In the genomic region with DNA sequence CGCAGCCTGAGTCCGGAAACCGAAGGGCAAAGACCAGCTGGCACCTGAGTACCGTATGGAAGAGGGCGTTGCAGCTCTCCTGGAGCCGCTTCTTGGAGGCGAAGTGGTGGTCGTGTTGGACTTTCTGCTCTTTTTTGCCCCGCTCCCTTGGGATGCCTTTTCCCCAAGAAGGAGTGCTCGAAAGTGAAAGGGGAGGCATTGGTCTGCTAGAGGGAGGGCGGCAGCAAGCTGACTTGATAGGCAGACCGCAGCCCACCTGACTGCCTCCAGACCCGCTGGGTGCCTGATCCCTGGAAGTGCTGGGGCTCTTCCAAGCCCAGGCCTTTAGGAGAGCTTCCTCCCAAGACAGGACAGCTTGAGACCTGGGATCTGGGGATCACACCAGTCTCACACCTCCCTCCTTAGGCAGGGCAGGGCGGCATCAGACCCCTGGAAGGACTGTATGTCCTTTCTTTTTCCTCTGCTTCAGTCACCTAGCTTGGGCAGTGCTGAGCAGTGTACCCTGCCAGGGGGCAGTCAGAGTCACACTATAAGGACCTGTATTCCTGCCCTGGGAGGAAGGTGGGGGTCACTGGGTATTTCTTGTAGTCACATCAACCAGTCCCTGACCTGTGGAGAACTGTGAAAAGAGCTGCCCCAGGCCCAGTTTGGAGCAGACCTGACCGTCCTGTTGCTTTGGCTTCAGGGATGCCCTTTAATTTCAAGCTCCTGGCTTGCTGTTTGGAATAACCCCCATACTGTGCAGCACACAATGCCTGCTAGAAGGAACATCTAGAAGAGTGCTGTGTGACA, we compare ENCODE assay signal across 8 cellular contexts. TPM values are rescaled to one million over a fixed set of nuclear protein-coding genes. Genes with fewer than 3 reads are reported as not detected.
DNase-seq lines count a peak whose midpoint lies in the region; ATAC-seq, FAIRE-seq and TF ChIP-seq lines count a peak whose summit lies in the region.

No MANE protein-coding gene starts in this region.

- no peak for FAIRE-seq in GM12891 (lab: Jason Lieb, UNC)

- H3K9me3 Mint-ChIP-seq in activated CD8-positive, alpha-beta memory T cell treated with anti-CD3 and anti-CD28 coated beads, Interleukin-2, amount 10 ng/mL, durations not matched to agents 7 days and 5 days (ENCODE audit: low read depth): no peaks in the 10 kb centered on the region
- H3K9me3 Mint-ChIP-seq in dendritic cell treated with granulocyte-macrophage colony-stimulating factor and Interleukin-4, amounts not matched to agents 40 ng/mL and 50 ng/mL, for 4 days: peaks cover 7% of the 10 kb centered on the region

- no peak for TF ChIP-seq CTCF in NB4 (IDR thresholded peaks at IDR 0.05; ENCODE audit: low read depth, low read length)

- H3K4me1 Mint-ChIP-seq in activated CD8-positive, alpha-beta memory T cell treated with anti-CD3 and anti-CD28 coated beads, Interleukin-2, amount 10 ng/mL, durations not matched to agents 7 days and 5 days: peaks cover 17% of the 10 kb centered on the region
- peaks cover 60% of the 10 kb centered on the region for H3K4me1 Mint-ChIP-seq in dendritic cell treated with granulocyte-macrophage colony-stimulating factor and Interleukin-4, amounts not matched to agents 40 ng/mL and 50 ng/mL, for 4 days (ENCODE audit: low read depth)

- no peaks in the 10 kb centered on the region for H3K36me3 Mint-ChIP-seq in activated CD8-positive, alpha-beta memory T cell treated with anti-CD3 and anti-CD28 coated beads, Interleukin-2, amount 10 ng/mL, durations not matched to agents 7 days and 5 days
- H3K36me3 Mint-ChIP-seq in dendritic cell treated with granulocyte-macrophage colony-stimulating factor and Interleukin-4, amounts not matched to agents 40 ng/mL and 50 ng/mL, for 4 days (ENCODE audit: low read depth): peaks cover 7% of the 10 kb centered on the region

- H3K4me1 ChIP-seq in mucosa of rectum (ENCODE audit: control insufficient read depth in 2 of 2, insufficient read depth in 2 of 2, low read length in 2 of 2): peaks cover 37 to 55% of the 10 kb centered on the region in 2 donors

- no peaks in the 10 kb centered on the region for H3K9me3 ChIP-seq in mucosa of rectum (ENCODE audit: control insufficient read depth in 2 of 2, low read length in 2 of 2)

- H3K27ac ChIP-seq in mucosa of rectum (ENCODE audit: low read depth in 2 of 2, low read length in 2 of 2): peak overlapping the region; percentile 87 to 92

- intact Hi-C loops in dendritic cell treated with granulocyte-macrophage colony-stimulating factor and Interleukin-4, amounts not matched to agents 40 ng/mL and 50 ng/mL, for 4 days (cut with micrococcal nuclease): no loop called here

- peaks cover 2% of the 10 kb centered on the region for H3K27me3 Mint-ChIP-seq in activated CD8-positive, alpha-beta memory T cell treated with anti-CD3 and anti-CD28 coated beads, Interleukin-2, amount 10 ng/mL, durations not matched to agents 7 days and 5 days
- peaks cover 45% of the 10 kb centered on the region for H3K27me3 Mint-ChIP-seq in dendritic cell treated with granulocyte-macrophage colony-stimulating factor and Interleukin-4, amounts not matched to agents 40 ng/mL and 50 ng/mL, for 4 days

- CTCF ChIA-PET in activated CD8-positive, alpha-beta memory T cell treated with anti-CD3 and anti-CD28 coated beads, Interleukin-2, amount 10 ng/mL, durations not matched to agents 7 days and 5 days (lab: Charles Lee): interaction anchor here (0.8 to 4.8 kb wide), 5 partner anchors 10 to 600 kb away, joined by 3 to 32 read pairs (median 3); a partner anchor contains a TSS

- ATAC-seq in activated CD8-positive, alpha-beta memory T cell treated with anti-CD3 and anti-CD28 coated beads, Interleukin-2, amount 10 ng/mL, durations not matched to agents 7 days and 5 days: peak; percentile 10
- no peak for ATAC-seq in HG03342 (IDR thresholded peaks at IDR 0.05; ENCODE audit: unreplicated experiment)

- H3K4me3 Mint-ChIP-seq in activated CD8-positive, alpha-beta memory T cell treated with anti-CD3 and anti-CD28 coated beads, Interleukin-2, amount 10 ng/mL, durations not matched to agents 7 days and 5 days: peak overlapping the region; percentile 90
- peak overlapping the region; percentile 83 for H3K4me3 Mint-ChIP-seq in dendritic cell treated with granulocyte-macrophage colony-stimulating factor and Interleukin-4, amounts not matched to agents 40 ng/mL and 50 ng/mL, for 4 days

- H3K36me3 ChIP-seq in mucosa of rectum (ENCODE audit: control insufficient read depth in 2 of 2, insufficient read depth in 2 of 2, low read length in 2 of 2): no peaks in the 10 kb centered on the region

- H3K27me3 ChIP-seq in mucosa of rectum (ENCODE audit: control insufficient read depth in 2 of 2, insufficient read depth in 2 of 2, low read length in 2 of 2): no peaks in the 10 kb centered on the region

- TF ChIP-seq POLR2A in NB4 (IDR thresholded peaks at IDR 0.05; ENCODE audit: extremely low read depth, insufficient read length): no peak
- TF ChIP-seq POLR2A in GM12891 (IDR thresholded peaks at IDR 0.05; ENCODE audit: low read depth, low read length): no peak

- DNase-seq in activated CD8-positive, alpha-beta memory T cell treated with anti-CD3 and anti-CD28 coated beads, Interleukin-2, amount 10 ng/mL, durations not matched to agents 7 days and 5 days: peak; percentile 39
- DNase-seq in activated CD8-positive, alpha-beta memory T cell treated with anti-CD3 and anti-CD28 coated beads, Interleukin-2, amount 50 U/mL, for 4 hours: no peak
- DNase-seq in NB4 (ENCODE audit: low read depth): no peak
- DNase-seq in A172 (ENCODE audit: low spot score): no peak
- DNase-seq in GM12891 (ENCODE audit: insufficient read length, low spot score): no peak

- peak overlapping the region; percentile 59 for H3K4me3 ChIP-seq in NB4 (ENCODE audit: low read depth, low read length)
- H3K4me3 ChIP-seq in mucosa of rectum (ENCODE audit: low read length in 2 of 2): peak overlapping the region; percentile 87 to 92

- H3K27ac Mint-ChIP-seq in activated CD8-positive, alpha-beta memory T cell treated with anti-CD3 and anti-CD28 coated beads, Interleukin-2, amount 10 ng/mL, durations not matched to agents 7 days and 5 days: no peak overlapping the region
- H3K27ac Mint-ChIP-seq in dendritic cell treated with granulocyte-macrophage colony-stimulating factor and Interleukin-4, amounts not matched to agents 40 ng/mL and 50 ng/mL, for 4 days: peak overlapping the region; percentile 84

- peak overlapping the region; percentile 75 to 86 for H3K9ac ChIP-seq in mucosa of rectum (ENCODE audit: low read depth in 1 of 2, low read length in 2 of 2)

TF ChIP-seq in GM12891, 5 proteins besides CTCF, POLR2A, EP300 and RAD21:
- TF ChIP-seq PAX5 (IDR thresholded peaks at IDR 0.05; ENCODE audit: insufficient read depth, low read length, severe bottlenecking): no peak
- TF ChIP-seq TAF1 (IDR thresholded peaks at IDR 0.05; ENCODE audit: low read depth, low read length): no peak
- TF ChIP-seq POU2F2 (IDR thresholded peaks at IDR 0.05; ENCODE audit: low read depth, low read length): no peak
- no peak for TF ChIP-seq SPI1 (IDR thresholded peaks at IDR 0.05; ENCODE audit: low read depth, low read length)
- no peak for TF ChIP-seq POLR2AphosphoS5 (IDR thresholded peaks at IDR 0.05; ENCODE audit: low read depth, low read length)

RNA-seq across cellular contexts. Expression of a gene that starts 2.1 kb away (rescaled TPM):
- 1 to 10 TPM; 4.6 to 6.4 TPM for total RNA-seq in activated CD8-positive, alpha-beta memory T cell treated with anti-CD3 and anti-CD28 coated beads, Interleukin-2, amount 10 ng/mL, durations not matched to agents 7 days and 5 days
- total RNA-seq in A172 (2014; rRNA removed; shearing (Covaris generic)): 1.2 and 1.3 TPM in 2 replicates
- polyA plus RNA-seq in GM12891 (2012; ENCODE audit: low read depth, missing spikeins): 0.53 TPM

RNA-seq across cellular contexts. Expression of a gene that starts 40.3 kb away (rescaled TPM):
- 10 to 100 TPM; 19.7 to 23.8 TPM for total RNA-seq in activated CD8-positive, alpha-beta memory T cell treated with anti-CD3 and anti-CD28 coated beads, Interleukin-2, amount 10 ng/mL, durations not matched to agents 7 days and 5 days
- 10.9 and 13.6 TPM in 2 replicates for total RNA-seq in A172 (2014; rRNA removed; shearing (Covaris generic))
- 7.6 TPM for polyA plus RNA-seq in GM12891 (2012; ENCODE audit: low read depth, missing spikeins)
